27 cellular contexts compared by ENCODE assay signal in the genomic region with DNA sequence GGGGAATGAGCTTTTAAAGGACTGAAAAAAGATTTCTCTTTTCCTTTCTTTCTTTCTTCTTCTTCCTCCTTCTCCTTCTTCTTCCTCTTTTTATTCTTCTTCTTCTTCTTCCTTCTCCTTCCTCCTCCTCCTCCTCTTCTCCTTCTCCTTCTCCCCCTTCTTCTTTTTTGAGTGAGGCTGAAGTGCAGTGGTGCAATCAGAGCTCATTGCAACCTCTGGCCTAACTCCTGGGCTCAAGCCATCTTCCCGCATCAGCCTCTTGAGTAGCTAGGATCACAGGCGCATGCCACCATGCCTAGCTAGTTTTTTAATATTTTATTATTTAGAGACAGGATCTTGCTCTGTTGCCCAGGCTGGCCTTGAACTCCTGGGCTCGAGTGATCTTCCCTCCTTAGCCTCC.
"Had no signal": no experiment of that assay in that cellular context is flagged by ENCODE, and none has a peak within 500 bp of the region (broad histone marks: within the 10 kb centered on the region; RNA-seq: fewer than 3 reads in every experiment).

No MANE protein-coding gene starts in this region.

- H3K9me3 ChIP-seq: colonic mucosa, gastrocnemius medialis, left ventricle myocardium inferior, mucosa of descending colon, right atrium auricular region, stomach, suprapubic skin, tibial artery, upper lobe of right lung had no signal

- H3K4me3 ChIP-seq: colonic mucosa, gastrocnemius medialis, left ventricle myocardium inferior, lung, mucosa of descending colon, right atrium auricular region, smooth muscle cell, stomach, suprapubic skin, tibial artery, upper lobe of right lung had no signal

- H3K4me1 ChIP-seq: colonic mucosa, gastrocnemius medialis, left ventricle myocardium inferior, right atrium auricular region, stomach, suprapubic skin, tibial artery, upper lobe of right lung had no signal

- H3K27ac ChIP-seq: colonic mucosa, gastrocnemius medialis, left ventricle myocardium inferior, right atrium auricular region, stomach, suprapubic skin, tibial artery, upper lobe of right lung had no signal

- DNase-seq: activated CD4-positive, alpha-beta T cell treated with anti-CD3 and anti-CD28 coated beads for 1 hour; activated CD4-positive, alpha-beta T cell treated with anti-CD3 and anti-CD28 coated beads, Interleukin-2, amount 50 U/mL, for 1 hour; activated CD8-positive, alpha-beta T cell treated with anti-CD3 and anti-CD28 coated beads, Interleukin-2, amount 10 ng/mL, durations not matched to agents 7 days and 5 days; activated naive CD4-positive, alpha-beta T cell; activated T-cell treated with anti-CD3 and anti-CD28 coated beads for 4 hours; activated T-cell treated with anti-CD3 and anti-CD28 coated beads, Interleukin-2, amount 50 U/mL, for 72 hours; anterior cingulate cortex; colonic mucosa; effector memory CD4-positive, alpha-beta T cell; gastrocnemius medialis; glutamatergic neuron; islet precursor cell; left ventricle myocardium inferior; mucosa of descending colon; stimulated activated CD4-positive, alpha-beta T cell treated with anti-CD3 and anti-CD28 coated beads, Interleukin-1b, Interleukin-23, amount 100 ng/mL, for 48 hours; stimulated activated CD4-positive, alpha-beta T cell treated with anti-CD3 and anti-CD28 coated beads, Interleukin-4, amount 100 ng/mL, for 4 hours; stimulated activated CD8-positive, alpha-beta memory T cell treated with anti-CD3 and anti-CD28 coated beads, Interleukin-4, amount 100 ng/mL, for 48 hours; stimulated activated naive B cell treated with anti-CD40 and anti-IgM and Interleukin-4, amounts not matched to agents 10 μg/mL and 1 μg/mL and 100 μg/mL, for 72 hours; stomach; T1000; tibial artery; upper lobe of right lung had no signal

- ATAC-seq: activated CD8-positive, alpha-beta T cell treated with anti-CD3 and anti-CD28 coated beads, Interleukin-2, amount 10 ng/mL, durations not matched to agents 7 days and 5 days; gastrocnemius medialis; mucosa of descending colon; stimulated activated naive B cell treated with anti-CD40 and anti-IgM and Interleukin-4, amounts not matched to agents 10 μg/mL and 1 μg/mL and 100 μg/mL, for 72 hours; upper lobe of right lung; WTC11 had no signal

- H3K27me3 ChIP-seq: colonic mucosa, gastrocnemius medialis, right atrium auricular region, stomach, suprapubic skin, tibial artery, upper lobe of right lung had no signal

- H3K36me3 ChIP-seq: colonic mucosa, gastrocnemius medialis, left ventricle myocardium inferior, right atrium auricular region, stomach, suprapubic skin, tibial artery, upper lobe of right lung had no signal
